7 cellular contexts compared by ENCODE assay signal in the genomic region with DNA sequence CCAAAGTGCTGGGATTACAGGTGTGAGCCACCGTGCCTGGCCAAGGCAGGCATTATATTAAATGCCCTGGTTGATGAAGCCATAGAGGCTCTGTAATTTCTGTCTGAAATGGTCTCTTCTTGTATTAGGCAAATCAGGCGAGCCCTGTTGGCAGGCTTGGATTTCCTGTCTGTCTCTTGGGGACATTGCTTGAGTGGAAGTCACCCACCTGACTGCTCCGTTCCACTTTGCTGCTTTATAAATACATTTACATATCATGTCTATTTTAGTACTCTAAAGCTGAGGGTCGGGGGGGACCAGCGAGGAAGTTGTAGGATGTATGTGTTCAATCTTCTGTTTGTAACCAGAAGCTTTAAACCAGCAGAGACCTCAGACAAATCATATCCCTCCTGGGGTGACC.
DNase-seq lines count a peak whose midpoint lies in the region; ATAC-seq and TF ChIP-seq lines count a peak whose summit lies in the region.
"Not testable (repeated sequence)": the region's sequence is repeated elsewhere in the genome, so short reads cannot be mapped to it uniquely, and the experiment has no call there.

No MANE protein-coding gene starts in this region.

- H3K79me2 ChIP-seq in DOHH2 (ENCODE audit: control insufficient read depth, low read length) = peaks cover 14% of the 10 kb centered on the region
- not testable (repeated sequence) for H3K79me2 ChIP-seq in Karpas-422 (ENCODE audit: low read length)

- H3K4me2 ChIP-seq in DOHH2 (ENCODE audit: low read length) (peak overlapping the region; percentile 58; the same call in 1 of the 2 replicates), Karpas-422 (ENCODE audit: low read depth, low read length, poor library complexity, severe bottlenecking) (peak overlapping the region; percentile 60)

- peaks cover 11% of the 10 kb centered on the region for H3K4me1 ChIP-seq in DOHH2 (ENCODE audit: control insufficient read depth, low read length)
- not testable (repeated sequence) for H3K4me1 ChIP-seq in Karpas-422 (ENCODE audit: low read length); mucosa of descending colon (ENCODE audit: low read depth)

- POLR2A ChIA-PET in activated B cell treated with CpG ODN at 0.5 μM for 24 hours (lab: Charles Lee) = interaction anchor here (0.7 kb wide), 1 partner anchor 17 kb away, joined by 4 read pairs; no protein-coding TSS in a partner anchor

- H3K9me2 ChIP-seq in DOHH2 (replicated peaks; ENCODE audit: control insufficient read depth, low read length); Karpas-422 (replicated peaks; ENCODE audit: insufficient read depth, low read length): not testable (repeated sequence)

- H3K27ac Mint-ChIP-seq in activated B cell treated with CpG ODN at 0.5 μM for 24 hours = not testable (repeated sequence)

- peaks cover 12% of the 10 kb centered on the region for H3K4me1 Mint-ChIP-seq in activated B cell treated with CpG ODN at 0.5 μM for 24 hours

- H3F3A ChIP-seq in DOHH2 (ENCODE audit: control insufficient read depth, insufficient read depth) = not testable (repeated sequence)

- not testable (repeated sequence) for H3K27me3 ChIP-seq in DOHH2 (ENCODE audit: control insufficient read depth, low read length); Karpas-422 (ENCODE audit: low read length)

- DNase-seq in Karpas-422, activated B cell treated with CpG ODN at 0.5 μM for 24 hours, mucosa of descending colon: not testable (repeated sequence)

- not testable (repeated sequence) for H4K20me1 ChIP-seq in DOHH2 (ENCODE audit: control insufficient read depth, insufficient read depth, low read depth, low read length); Karpas-422 (ENCODE audit: insufficient read depth, low read depth, low read length)

- TF ChIP-seq CTCF in DOHH2 (IDR thresholded peaks at IDR 0.05; ENCODE audit: low read depth, low read length, poor library complexity, severe bottlenecking); activated B cell treated with CpG ODN at 0.5 μM for 24 hours (IDR thresholded peaks at IDR 0.05); mucosa of descending colon (IDR thresholded peaks at IDR 0.05): not testable (repeated sequence)

- CTCF ChIA-PET in activated B cell treated with CpG ODN at 0.5 μM for 24 hours (lab: Charles Lee) = not testable (repeated sequence)

- not testable (repeated sequence) for H3K9me3 Mint-ChIP-seq in activated B cell treated with CpG ODN at 0.5 μM for 24 hours

- H3K27ac ChIP-seq in DOHH2 (ENCODE audit: low read depth, low read length) (peak overlapping the region; percentile 76), Karpas-422 (ENCODE audit: low read length) (peak overlapping the region; percentile 94)

- H3K9ac ChIP-seq in Karpas-422 (ENCODE audit: low read length) = not testable (repeated sequence)

- ATAC-seq in GM19328 (IDR thresholded peaks at IDR 0.05; ENCODE audit: unreplicated experiment) = peak; percentile 51
- ATAC-seq in GM21619 (IDR thresholded peaks at IDR 0.05; ENCODE audit: unreplicated experiment) = peak; percentile 47
- ATAC-seq in HG03097 (IDR thresholded peaks at IDR 0.05; ENCODE audit: low FRiP score, unreplicated experiment) = peak; percentile 54
- ATAC-seq in activated B cell treated with CpG ODN at 0.5 μM for 24 hours (ENCODE audit: low read depth) = peak; percentile 90
- peak; percentile 56 for ATAC-seq in mucosa of descending colon

- not testable (repeated sequence) for H3K9me3 ChIP-seq in DOHH2 (ENCODE audit: control insufficient read depth, insufficient read depth, low read length); Karpas-422 (ENCODE audit: low read length); mucosa of descending colon

- H2AFZ ChIP-seq in Karpas-422 (ENCODE audit: low read length) = not testable (repeated sequence)

- H3K27me3 Mint-ChIP-seq in activated B cell treated with CpG ODN at 0.5 μM for 24 hours = not testable (repeated sequence)

- H3K36me3 Mint-ChIP-seq in activated B cell treated with CpG ODN at 0.5 μM for 24 hours (ENCODE audit: low read depth) = not testable (repeated sequence)

- intact Hi-C loops in activated B cell treated with CpG ODN at 0.5 μM for 24 hours (cut with micrococcal nuclease); mucosa of descending colon (cut with DNase I, micrococcal nuclease): not testable (repeated sequence)

- peak overlapping the region; percentile 57 for H3K4me3 Mint-ChIP-seq in activated B cell treated with CpG ODN at 0.5 μM for 24 hours

- peak overlapping the region; percentile 77 for H3K4me3 ChIP-seq in DOHH2 (ENCODE audit: low read length)
- peak overlapping the region; percentile 61; the same call in 1 of the 2 replicates for H3K4me3 ChIP-seq in Karpas-422 (ENCODE audit: low read length)
- H3K4me3 ChIP-seq in mucosa of descending colon = not testable (repeated sequence)

- not testable (repeated sequence) for H3K36me3 ChIP-seq in DOHH2 (ENCODE audit: control insufficient read depth, low read length); Karpas-422 (ENCODE audit: insufficient read depth, low read length); mucosa of descending colon (ENCODE audit: low read depth)
